ENCODE assay signal across 1 cellular context in genomic region chr17:66304304-66305174, GRCh38.
A peak's percentile ranks its signal among the peaks of the same experiment; 100 is the strongest.
TF ChIP-seq lines count a peak whose summit lies in the region.

No MANE protein-coding gene starts in this region.

TF ChIP-seq in K562, 482 proteins besides CTCF, POLR2A, EP300 and RAD21 (continued from another document and continues in another):
- TF ChIP-seq ZNF280A (IDR thresholded peaks at IDR 0.05; ENCODE audit: low read depth, partially characterized antibody) (no peak), EZH2 (IDR thresholded peaks at IDR 0.05; ENCODE audit: borderline replicate concordance, low read depth, low read length) (no peak), DACH1 (IDR thresholded peaks at IDR 0.05; ENCODE audit: partially characterized antibody) (peak; percentile 29), ELF1 (tag; IDR thresholded peaks at IDR 0.05) (peak; percentile 40; the same call in 1 of the 2 replicates), DPF2 (IDR thresholded peaks at IDR 0.05) (peak; percentile 44; the same call in 1 of the 2 replicates), NELFE (IDR thresholded peaks at IDR 0.05; ENCODE audit: insufficient read depth, insufficient read length) (no peak), ZNF324 (CRISPR knock-in tag; IDR thresholded peaks at IDR 0.05) (no peak), GMEB1 (CRISPR knock-in tag; IDR thresholded peaks at IDR 0.05) (no peak), ZNF830 (CRISPR knock-in tag; IDR thresholded peaks at IDR 0.05) (no peak), FIP1L1 (IDR thresholded peaks at IDR 0.05; ENCODE audit: low read depth, low read length, poor library complexity, severe bottlenecking) (no peak), ZNF408 (CRISPR knock-in tag; IDR thresholded peaks at IDR 0.05; ENCODE audit: low read depth) (no peak), ATF1 (CRISPR knock-in tag; IDR thresholded peaks at IDR 0.05) (no peak), ATF1 (tag; IDR thresholded peaks at IDR 0.05) (no peak; the same call in 1 of the 2 replicates), HMGN3 (IDR thresholded peaks at IDR 0.05; ENCODE audit: borderline replicate concordance, extremely low read depth, insufficient read length, low read depth, low read length) (no peak), ZNF592 (IDR thresholded peaks at IDR 0.05) (no peak), ARNT (IDR thresholded peaks at IDR 0.05) (no peak), ZNF511 (CRISPR knock-in tag; IDR thresholded peaks at IDR 0.05) (no peak), TAL1 (IDR thresholded peaks at IDR 0.05) (no peak), TRIM25 (IDR thresholded peaks at IDR 0.05; ENCODE audit: borderline replicate concordance) (0 out of 2 replicates have a peak, but pooled peaks have one; percentile 52), BRCA1 (IDR thresholded peaks at IDR 0.05) (no peak), BRCA1 (CRISPR knock-in tag; IDR thresholded peaks at IDR 0.05) (no peak), PTTG1 (tag; IDR thresholded peaks at IDR 0.05; ENCODE audit: low read depth) (no peak), FOXJ2 (tag; IDR thresholded peaks at IDR 0.05) (no peak), POLR2AphosphoS5 (IDR thresholded peaks at IDR 0.05; ENCODE audit: control insufficient read depth, insufficient read depth, low read depth, low read length) (no peak), NONO (IDR thresholded peaks at IDR 0.05; ENCODE audit: low read depth in 2 of 2, low read length in 1 of 2) (no peak), ZKSCAN1 (IDR thresholded peaks at IDR 0.05; ENCODE audit: low read depth, low read length) (no peak), HCFC1 (IDR thresholded peaks at IDR 0.05; ENCODE audit: low read depth, low read length) (no peak), ZNF764 (CRISPR knock-in tag; IDR thresholded peaks at IDR 0.05; ENCODE audit: low read depth) (no peak; the same call in 1 of the 2 replicates), ETV6 (IDR thresholded peaks at IDR 0.05; ENCODE audit: borderline replicate concordance in 1 of 2, low read depth in 2 of 2, low read length in 1 of 2) (no peak), ETV6 (CRISPR knock-in tag; IDR thresholded peaks at IDR 0.05; ENCODE audit: borderline replicate concordance) (no peak), POLR2H (tag; IDR thresholded peaks at IDR 0.05; ENCODE audit: low read depth) (no peak), SAFB (IDR thresholded peaks at IDR 0.05; ENCODE audit: borderline replicate concordance, low read depth, low read length) (no peak), ESRRA (IDR thresholded peaks at IDR 0.05; ENCODE audit: borderline replicate concordance, low read depth) (peak; percentile 86), ZFP30 (CRISPR knock-in tag; IDR thresholded peaks at IDR 0.05; ENCODE audit: borderline replicate concordance) (no peak), ZNF318 (IDR thresholded peaks at IDR 0.05; ENCODE audit: borderline replicate concordance in 1 of 2, low read depth in 1 of 2) (no peak), NFE2 (IDR thresholded peaks at IDR 0.05; ENCODE audit: low read depth) (no peak), NR2C2 (CRISPR knock-in tag; IDR thresholded peaks at IDR 0.05) (no peak), NR2C2 (tag; IDR thresholded peaks at IDR 0.05) (no peak), TCF7 (IDR thresholded peaks at IDR 0.05; ENCODE audit: borderline replicate concordance) (no peak), HNRNPL (IDR thresholded peaks at IDR 0.05; ENCODE audit: low read depth, low read length) (no peak), ZNF699 (CRISPR knock-in tag; IDR thresholded peaks at IDR 0.05; ENCODE audit: insufficient replicate concordance) (no peak)
